Comparison of ENCODE assay signal across 8 cellular contexts in the genomic region with DNA sequence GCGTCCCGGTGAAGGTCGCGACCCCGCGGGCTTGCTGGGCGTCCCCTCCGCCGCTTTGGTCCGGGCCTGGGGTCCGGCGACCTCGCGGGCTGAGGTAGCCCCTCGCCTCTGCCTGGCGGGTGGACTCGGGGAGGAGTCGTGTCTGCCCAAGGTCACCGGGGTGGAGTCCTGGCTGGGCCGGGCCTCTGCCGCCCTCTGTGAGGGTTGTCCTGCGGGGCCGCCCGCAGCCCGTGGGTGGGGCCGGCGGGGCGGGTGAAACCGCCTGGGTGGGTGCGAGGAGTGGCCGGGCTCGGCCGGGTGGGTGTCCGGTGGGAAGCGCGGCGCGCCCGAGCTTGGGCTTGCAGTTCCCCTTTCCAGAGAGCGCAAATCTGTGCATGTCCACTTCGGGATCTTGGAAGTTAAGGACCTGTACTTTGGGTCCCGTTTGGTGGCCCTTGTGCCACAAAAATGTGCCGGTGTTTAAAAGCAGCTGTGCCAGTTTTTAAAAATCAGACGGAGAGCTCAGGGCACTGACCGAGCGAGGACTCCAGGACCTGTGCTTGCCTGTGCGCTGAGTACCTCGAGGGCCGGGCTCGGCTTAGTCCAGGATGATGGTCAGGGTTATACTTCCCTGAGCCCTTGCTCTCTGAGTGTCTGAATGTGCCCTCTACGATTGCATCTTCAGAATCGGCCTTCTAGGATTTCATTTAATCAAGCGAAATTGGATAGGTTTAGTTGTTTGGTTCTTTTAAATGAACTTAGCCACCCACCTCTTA.
A peak's percentile ranks its signal among the peaks of the same experiment; 100 is the strongest.
DNase-seq lines count a peak whose midpoint lies in the region; ATAC-seq and TF ChIP-seq lines count a peak whose summit lies in the region.
"Not testable (repeated sequence)": the region's sequence is repeated elsewhere in the genome, so short reads cannot be mapped to it uniquely, and the experiment has no call there.

No MANE protein-coding gene starts in this region.

- ATAC-seq in GM19035 (IDR thresholded peaks at IDR 0.05; ENCODE audit: unreplicated experiment) (peak; percentile 27), HG02623 (IDR thresholded peaks at IDR 0.05; ENCODE audit: unreplicated experiment) (peak; percentile 29), HG03571 (IDR thresholded peaks at IDR 0.05; ENCODE audit: unreplicated experiment) (peak; percentile 39), left colon (peak; percentile 87), gastrocnemius medialis (peak; percentile 71)

- intact Hi-C loops in activated CD4-positive, alpha-beta T cell treated with anti-CD3 and anti-CD28 coated beads, Interleukin-2, amount 10 ng/mL, durations not matched to agents 24 days and 14 days (cut with micrococcal nuclease); dorsolateral prefrontal cortex (cut with DNase I); left colon (cut with DNase I, micrococcal nuclease); gastrocnemius medialis (cut with DNase I; ENCODE audit: low total_unique reads): not testable (repeated sequence)

- H3K79me2 ChIP-seq in ACC112 (ENCODE audit: control insufficient read depth, insufficient read depth, low read length, unreplicated experiment): not testable (repeated sequence)

- in situ Hi-C loops in gastrocnemius medialis (cut with MboI; ENCODE audit: low sequenced_read_pairs in 4 of 4): not testable (repeated sequence)

- TF ChIP-seq POLR2A in gastrocnemius medialis (IDR thresholded peaks at IDR 0.05): not testable (repeated sequence)

- H3K4me1 ChIP-seq in ACC112 (ENCODE audit: control insufficient read depth, insufficient read depth, low read length, unreplicated experiment): not testable (repeated sequence)
- H3K4me1 ChIP-seq in gastrocnemius medialis: peaks cover 7 to 10% of the 10 kb centered on the region in 2 donors

- not testable (repeated sequence) for H3K27me3 Mint-ChIP-seq in activated CD4-positive, alpha-beta T cell treated with anti-CD3 and anti-CD28 coated beads, Interleukin-2, amount 10 ng/mL, durations not matched to agents 24 days and 14 days

- H3K27ac Mint-ChIP-seq in activated CD4-positive, alpha-beta T cell treated with anti-CD3 and anti-CD28 coated beads, Interleukin-2, amount 10 ng/mL, durations not matched to agents 24 days and 14 days: not testable (repeated sequence)

- H3K4me3 Mint-ChIP-seq in activated CD4-positive, alpha-beta T cell treated with anti-CD3 and anti-CD28 coated beads, Interleukin-2, amount 10 ng/mL, durations not matched to agents 24 days and 14 days: peak overlapping the region; percentile 63

- not testable (repeated sequence) for H3K4me1 Mint-ChIP-seq in activated CD4-positive, alpha-beta T cell treated with anti-CD3 and anti-CD28 coated beads, Interleukin-2, amount 10 ng/mL, durations not matched to agents 24 days and 14 days

- not testable (repeated sequence) for H3K9me3 ChIP-seq in gastrocnemius medialis

- not testable (repeated sequence) for H3K9me3 Mint-ChIP-seq in activated CD4-positive, alpha-beta T cell treated with anti-CD3 and anti-CD28 coated beads, Interleukin-2, amount 10 ng/mL, durations not matched to agents 24 days and 14 days

- not testable (repeated sequence) for TF ChIP-seq CTCF in dorsolateral prefrontal cortex (IDR thresholded peaks at IDR 0.05 in 54 of 56, conservative IDR thresholded peaks at IDR 0.05 in 2 of 56; ENCODE audit: low read depth in 1 of 56, partially characterized antibody in 56 of 56); gastrocnemius medialis (IDR thresholded peaks at IDR 0.05 in 4 of 5, conservative IDR thresholded peaks at IDR 0.05 in 1 of 5)

- peak overlapping the region; percentile 77 for H3K4me3 ChIP-seq in ACC112 (ENCODE audit: low read depth, low read length)
- H3K4me3 ChIP-seq in dorsolateral prefrontal cortex: peak overlapping the region in 55 of 59 donors; percentile 23 to 92 (median 67)
- H3K4me3 ChIP-seq in gastrocnemius medialis: peak overlapping the region; percentile 34 to 80 (median 72)

- H3K36me3 Mint-ChIP-seq in activated CD4-positive, alpha-beta T cell treated with anti-CD3 and anti-CD28 coated beads, Interleukin-2, amount 10 ng/mL, durations not matched to agents 24 days and 14 days (ENCODE audit: low read depth): not testable (repeated sequence)

- peak; percentile 80 for DNase-seq in activated CD4-positive, alpha-beta T cell treated with anti-CD3 and anti-CD28 coated beads, Interleukin-2, amount 10 ng/mL, durations not matched to agents 24 days and 14 days
- not testable (repeated sequence) for DNase-seq in dorsolateral prefrontal cortex, left colon, gastrocnemius medialis

- H2AFZ ChIP-seq in ACC112 (ENCODE audit: low read length, unreplicated experiment): not testable (repeated sequence)

- H3K27ac ChIP-seq in ACC112 (ENCODE audit: low read depth, low read length): not testable (repeated sequence)
- peak overlapping the region in 4 of 59 donors; percentile 63 to 79 (median 70) for H3K27ac ChIP-seq in dorsolateral prefrontal cortex
- peak overlapping the region; percentile 82 to 89 (median 86) for H3K27ac ChIP-seq in gastrocnemius medialis

- not testable (repeated sequence) for H3K27me3 ChIP-seq in ACC112 (ENCODE audit: insufficient read depth, low read length); dorsolateral prefrontal cortex; gastrocnemius medialis

- not testable (repeated sequence) for H3K36me3 ChIP-seq in ACC112 (ENCODE audit: insufficient read depth, low read length); gastrocnemius medialis

Comparison
In these comparisons a context has a peak if more than half of its experiments do, and no peak if none do; other contexts are left out.
1. ATAC-seq: peak in every context shown above with its lines; median percentile 87 in left colon; 71 in gastrocnemius medialis; 39 in HG03571; 29 in HG02623; 27 in GM19035.